ENCODE assay signal across 10 cellular contexts in genomic region chr18:22558945-22559385, GRCh38.
DNase-seq lines count a peak whose midpoint lies in the region; ATAC-seq and TF ChIP-seq lines count a peak whose summit lies in the region.
"Had no signal": no experiment of that assay in that cellular context is flagged by ENCODE, and none has a peak within 500 bp of the region (broad histone marks: within the 10 kb centered on the region; RNA-seq: fewer than 3 reads in every experiment).

No MANE protein-coding gene starts in this region.

- H3K9me3 ChIP-seq in muscle layer of duodenum (ENCODE audit: control insufficient read depth in 1 of 2, low read length in 2 of 2): no peaks in the 10 kb centered on the region

- H3K36me3 ChIP-seq in muscle layer of duodenum (ENCODE audit: control insufficient read depth in 1 of 2, insufficient read depth in 2 of 2, low read length in 2 of 2): no peaks in the 10 kb centered on the region

- peak; percentile 11 for DNase-seq in NCI-H146 treated with DMSO at 0.1 percent for 48 hours (lab: John Stamatoyannopoulos, UW; ENCODE audit: unreplicated experiment)
- no peak for DNase-seq in activated naive CD4-positive, alpha-beta T cell treated with Interleukin-2 at 50 U/mL for 16 hours
- DNase-seq in NCI-H2081 treated with DMSO at 0.1 percent for 48 hours (lab: John Stamatoyannopoulos, UW): no peak
- no peak for DNase-seq in activated CD8-positive, alpha-beta memory T cell treated with anti-CD3 and anti-CD28 coated beads for 24 hours
- no peak for DNase-seq in cerebellar nuclear complex (lab: John Stamatoyannopoulos, UW)
- DNase-seq: DND-41, NCI-H2081 had no signal

- H3K4me1 ChIP-seq in muscle layer of duodenum (ENCODE audit: control insufficient read depth in 1 of 2, insufficient read depth in 2 of 2, low read length in 2 of 2): peaks cover 3 to 11% of the 10 kb centered on the region in 2 donors

- H3K4me3 ChIP-seq in muscle layer of duodenum (ENCODE audit: low read depth in 1 of 2, low read length in 2 of 2): peak overlapping the region; percentile 64 to 67

- no peaks in the 10 kb centered on the region for H3K27me3 ChIP-seq in muscle layer of duodenum (ENCODE audit: low read depth, low read length)

- TF ChIP-seq CTCF in 22Rv1 (IDR thresholded peaks at IDR 0.05): no peak

- ATAC-seq in esophagus mucosa: peak; percentile 27

- H3K27ac ChIP-seq in 22Rv1: peak overlapping the region; percentile 72
- no peak overlapping the region for H3K27ac ChIP-seq in muscle layer of duodenum (ENCODE audit: low read length)
